21 cellular contexts compared by ENCODE assay signal in the genomic region with DNA sequence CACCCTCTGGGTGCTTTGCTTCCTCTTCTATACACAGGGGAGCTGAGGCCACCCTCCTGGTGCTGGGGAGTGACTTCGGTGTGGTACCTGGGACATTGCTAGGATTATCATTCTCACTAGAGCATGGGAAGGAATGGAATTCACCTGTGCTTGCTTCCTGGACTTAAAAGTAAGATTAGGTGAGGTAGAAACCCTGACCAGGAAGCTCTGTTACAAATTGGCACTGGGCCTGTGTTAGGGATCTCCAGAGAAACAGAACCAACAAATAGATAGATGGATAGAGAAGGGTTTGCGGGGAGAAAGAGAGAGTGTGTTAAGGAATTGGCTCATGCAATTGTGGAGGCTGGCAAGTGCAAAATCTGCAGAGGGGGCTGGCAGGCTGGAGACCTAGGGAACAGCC. TPM values are rescaled to one million over a fixed set of nuclear protein-coding genes. Genes with fewer than 3 reads are reported as not detected.
A peak's percentile ranks its signal among the peaks of the same experiment; 100 is the strongest.
DNase-seq lines count a peak whose midpoint lies in the region; ATAC-seq, FAIRE-seq and TF ChIP-seq lines count a peak whose summit lies in the region.
"Had no signal": no experiment of that assay in that cellular context is flagged by ENCODE, and none has a peak within 500 bp of the region (broad histone marks: within the 10 kb centered on the region; RNA-seq: fewer than 3 reads in every experiment).

No MANE protein-coding gene starts in this region.

- no peak overlapping the region for H3K4me2 ChIP-seq in H1 (ENCODE audit: insufficient read depth in 1 of 2, low read depth in 2 of 2, low read length in 2 of 2)
- H3K4me2 ChIP-seq: BLaER1 had no signal

- H3K9me3 Mint-ChIP-seq in nephron progenitor cell = peaks cover 10% of the 10 kb centered on the region
- no peaks in the 10 kb centered on the region for H3K9me3 Mint-ChIP-seq in stimulated activated effector memory CD8-positive, alpha-beta T cell treated with anti-CD3 and anti-CD28 coated beads, Interleukin-12 subunit alpha, Interleukin-12 subunit beta, amount 100 ng/mL, for 72 hours

- no peak for TF ChIP-seq EP300 in H1 (IDR thresholded peaks at IDR 0.05; ENCODE audit: borderline replicate concordance in 1 of 2, low read depth in 2 of 2, low read length in 2 of 2)

- H2BK15ac ChIP-seq in H1 (ENCODE audit: low read length) = no peak overlapping the region

- no peaks in the 10 kb centered on the region for H3K79me1 ChIP-seq in H1 (ENCODE audit: low read depth, low read length)

- no peaks in the 10 kb centered on the region for H3K36me3 Mint-ChIP-seq in nephron progenitor cell (ENCODE audit: low read depth)
- H3K36me3 Mint-ChIP-seq in stimulated activated effector memory CD8-positive, alpha-beta T cell treated with anti-CD3 and anti-CD28 coated beads, Interleukin-12 subunit alpha, Interleukin-12 subunit beta, amount 100 ng/mL, for 72 hours = no peaks in the 10 kb centered on the region
- H3K36me3 Mint-ChIP-seq: CD14-positive monocyte; CD4-positive, alpha-beta memory T cell had no signal

- no peaks in the 10 kb centered on the region for H3K79me2 ChIP-seq in H1 (ENCODE audit: control insufficient read depth in 1 of 2, insufficient read depth in 2 of 2, low read length in 2 of 2)

- no peak for TF ChIP-seq POLR2A in H1 (IDR thresholded peaks at IDR 0.05; ENCODE audit: control extremely low read depth in 1 of 2, low read depth in 2 of 2, low read length in 2 of 2)

- peaks cover 10% of the 10 kb centered on the region for H3K4me1 Mint-ChIP-seq in nephron progenitor cell
- H3K4me1 Mint-ChIP-seq in stimulated activated effector memory CD8-positive, alpha-beta T cell treated with anti-CD3 and anti-CD28 coated beads, Interleukin-12 subunit alpha, Interleukin-12 subunit beta, amount 100 ng/mL, for 72 hours = no peaks in the 10 kb centered on the region
- H3K4me1 Mint-ChIP-seq: CD14-positive monocyte; CD4-positive, alpha-beta memory T cell had no signal

- no peak for TF ChIP-seq CTCF in H1 (IDR thresholded peaks at IDR 0.05; ENCODE audit: control extremely low read depth in 1 of 3, insufficient read depth in 1 of 3, low read depth in 1 of 3, low read length in 3 of 3)
- no peak for TF ChIP-seq CTCF in nephron progenitor cell (IDR thresholded peaks at IDR 0.05)
- TF ChIP-seq CTCF in tibial artery (IDR thresholded peaks at IDR 0.05) = no peak

- ATAC-seq in stimulated activated effector memory CD8-positive, alpha-beta T cell treated with anti-CD3 and anti-CD28 coated beads, Interleukin-12 subunit alpha, Interleukin-12 subunit beta, amount 100 ng/mL, for 72 hours = peak; percentile 21
- ATAC-seq: K562 had no signal

- no peak overlapping the region for H3K27ac ChIP-seq in H1 (ENCODE audit: low read depth, low read length)
- H3K27ac ChIP-seq in tibial artery = no peak overlapping the region
- H3K27ac ChIP-seq: BLaER1 had no signal

- H3K4me1 ChIP-seq in H1 (replicated peaks in 1 of 4; ENCODE audit: control insufficient read depth in 3 of 4, insufficient read depth in 4 of 4, low read length in 3 of 4) (0 out of 7 replicates have a peak, but pooled peaks cover 0 to 2% (median 0%) of the 10 kb centered on the region in 4 experiments), tibial artery (no peaks in the 10 kb centered on the region)
- H3K4me1 ChIP-seq: BLaER1 had no signal

- no peak overlapping the region for H3K14ac ChIP-seq in H1 (ENCODE audit: insufficient read length)

- POLR2A ChIA-PET in H1 (lab: Charles Lee; ENCODE audit: partially characterized antibody) = no interaction called here

- H4K91ac ChIP-seq in H1 (replicated peaks; ENCODE audit: insufficient read length, low read length) = no peak overlapping the region

- H3K18ac ChIP-seq in H1 (ENCODE audit: extremely low read depth, low read length) = no peak overlapping the region

- no peaks in the 10 kb centered on the region for H3K23me2 ChIP-seq in H1 (ENCODE audit: low read depth, low read length)

- H2BK20ac ChIP-seq in H1 (ENCODE audit: low read length) = no peak overlapping the region

- peak overlapping the region; percentile 10 for H3K27ac Mint-ChIP-seq in nephron progenitor cell
- no peak overlapping the region for H3K27ac Mint-ChIP-seq in stimulated activated effector memory CD8-positive, alpha-beta T cell treated with anti-CD3 and anti-CD28 coated beads, Interleukin-12 subunit alpha, Interleukin-12 subunit beta, amount 100 ng/mL, for 72 hours
- H3K27ac Mint-ChIP-seq: CD14-positive monocyte had no signal

- intact Hi-C loops in tibial artery (cut with DNase I; ENCODE audit: low total_unique reads) = no loop called here

- no peaks in the 10 kb centered on the region for H3K36me3 ChIP-seq in H1 (ENCODE audit: control insufficient read depth in 2 of 4, insufficient read depth in 4 of 4, low read length in 3 of 4)
- no peaks in the 10 kb centered on the region for H3K36me3 ChIP-seq in tibial artery
- H3K36me3 ChIP-seq: BLaER1 had no signal

- H4K5ac ChIP-seq in H1 (ENCODE audit: insufficient read length, low read depth, low read length) = no peak overlapping the region

- H3K4me3 Mint-ChIP-seq in nephron progenitor cell = no peak overlapping the region
- H3K4me3 Mint-ChIP-seq in stimulated activated effector memory CD8-positive, alpha-beta T cell treated with anti-CD3 and anti-CD28 coated beads, Interleukin-12 subunit alpha, Interleukin-12 subunit beta, amount 100 ng/mL, for 72 hours = no peak overlapping the region
- H3K4me3 Mint-ChIP-seq: CD14-positive monocyte; CD4-positive, alpha-beta memory T cell had no signal

- H3K9me3 ChIP-seq in H1 (ENCODE audit: insufficient read depth in 2 of 2, low read depth in 1 of 2, low read length in 1 of 2) (no peaks in the 10 kb centered on the region), tibial artery (no peaks in the 10 kb centered on the region)
- H3K9me3 ChIP-seq: BLaER1 had no signal

- no peak overlapping the region for H2BK120ac ChIP-seq in H1 (replicated peaks; ENCODE audit: low read depth, low read length)

- no peak for TF ChIP-seq RAD21 in H1 (IDR thresholded peaks at IDR 0.05 in 1 of 2, conservative IDR thresholded peaks at IDR 0.05 in 1 of 2; ENCODE audit: low read depth in 2 of 2, low read length in 2 of 2)

- peak overlapping the region; percentile 3; the same call in 1 of the 2 replicates for H4K8ac ChIP-seq in H1 (ENCODE audit: extremely low read depth, insufficient read depth, low read length)

- no peak overlapping the region for H3K23ac ChIP-seq in H1 (ENCODE audit: insufficient read length)

- FAIRE-seq in H1 (lab: Jason Lieb, UNC) = no peak
- FAIRE-seq: GM12892, HTR-8/SVneo, K562 had no signal

- no peak overlapping the region for H2AFZ ChIP-seq in H1 (ENCODE audit: low read length)

- H2BK12ac ChIP-seq in H1 (ENCODE audit: low read depth, low read length) = no peak overlapping the region

- no peak overlapping the region for H2AK5ac ChIP-seq in H1 (ENCODE audit: low read depth, low read length)

- H3K27me3 Mint-ChIP-seq in nephron progenitor cell (ENCODE audit: low read depth, poor library complexity) = peaks cover 10% of the 10 kb centered on the region

- no peaks in the 10 kb centered on the region for H4K20me1 ChIP-seq in H1 (replicated peaks in 1 of 2; ENCODE audit: control insufficient read depth in 1 of 2, insufficient read depth in 2 of 2, low read length in 2 of 2)
- H4K20me1 ChIP-seq: BLaER1 had no signal

- CTCF ChIA-PET in H1 (lab: Charles Lee; ENCODE audit: partially characterized antibody) = interaction anchor here (0.8 to 1.6 kb wide), 2 partner anchors 146 to 261 kb away, joined by 4 read pairs; no protein-coding TSS in a partner anchor

- WGBS in H1 (ENCODE audit: extremely low coverage in 1 of 2, insufficient coverage in 1 of 2, insufficient read length in 1 of 2, insufficient replicate concordance in 2 of 2, low coverage in 1 of 2, low lambda C conversion rate in 2 of 2, missing lambda C conversion rate in 1 of 2), 2 experiments = 93% methylated on average over 2 of the region's 2 CpGs; no CpG with 5 or more reads in 1 of the 2 experiments

- no peak overlapping the region for H3K4me3 ChIP-seq in H1 (ENCODE audit: extremely low read depth in 1 of 4, insufficient read depth in 2 of 4, low read depth in 3 of 4, low read length in 4 of 4)
- no peak overlapping the region for H3K4me3 ChIP-seq in tibial artery
- H3K4me3 ChIP-seq: BLaER1, K562 had no signal

- no peak overlapping the region for H3K4ac ChIP-seq in H1 (replicated peaks; ENCODE audit: insufficient read length, low read depth, low read length)

- DNase-seq in DMS53 (lab: John Stamatoyannopoulos, UW) (peak; percentile 11), DMS53 treated with DMSO at 0.1 percent for 48 hours (lab: John Stamatoyannopoulos, UW; ENCODE audit: unreplicated experiment) (no peak), H1 (ENCODE audit: low read depth in 1 of 2, low spot score in 2 of 2) (no peak), nephron progenitor cell (no peak), NCI-H748 (lab: John Stamatoyannopoulos, UW; ENCODE audit: unreplicated experiment) (no peak), anterior cingulate cortex (lab: John Stamatoyannopoulos, UW) (no peak), tibial artery (no peak)
- DNase-seq in stimulated activated effector memory CD8-positive, alpha-beta T cell treated with anti-CD3 and anti-CD28 coated beads, Interleukin-12 subunit alpha, Interleukin-12 subunit beta, amount 100 ng/mL, for 72 hours (ENCODE audit: low spot score in 2 of 2) = no peak
- DNase-seq: 8988T; CD4-positive, alpha-beta memory T cell; DMS79; GDM1; HCEC 1CT; IMR-90 had no signal

- H2BK5ac ChIP-seq in H1 (ENCODE audit: low read depth, low read length) = no peak overlapping the region

- no peak overlapping the region for H3K9ac ChIP-seq in H1 (replicated peaks in 1 of 4; ENCODE audit: extremely low read depth in 1 of 4, low read depth in 3 of 4, low read length in 3 of 4)
- H3K9ac ChIP-seq: BLaER1 had no signal

- H3K56ac ChIP-seq in H1 (replicated peaks; ENCODE audit: insufficient read length, low read depth, low read length) = no peak overlapping the region

- H3K27me3 ChIP-seq in H1 (replicated peaks in 1 of 4; ENCODE audit: control insufficient read depth in 3 of 4, extremely low read depth in 1 of 4, insufficient read depth in 3 of 4, low read length in 3 of 4) (no peaks in the 10 kb centered on the region), tibial artery (peaks cover 0 to 2% of the 10 kb centered on the region in 2 donors)
- H3K27me3 ChIP-seq: BLaER1 had no signal

TF ChIP-seq in H1, 55 proteins besides CTCF, POLR2A, EP300 and RAD21 (continues in another document):
- TF ChIP-seq BRCA1 (IDR thresholded peaks at IDR 0.05; ENCODE audit: low read depth, low read length) = no peak
- TF ChIP-seq FOSL1 (IDR thresholded peaks at IDR 0.05; ENCODE audit: insufficient read depth, low read depth, low read length) = no peak
- no peak for TF ChIP-seq POU5F1 (IDR thresholded peaks at IDR 0.05; ENCODE audit: low read depth, low read length)

RNA-seq across cellular contexts. Expression of gene SIAH3, which starts 13.9 kb away (rescaled TPM):
- 0.08 and 0.15 TPM in 2 replicates for total RNA-seq in H1 (2021; fragmentation: NEBNext Ultra II Directional; extraction: Animal tissue kit (Norgen Biotek cat#: 25700))
- polyA plus RNA-seq in H1 (2011; rRNA removed) = 0.11 and 0.17 TPM in 2 replicates
- polyA plus RNA-seq in H1 (2011; cell fraction: cytosol; rRNA removed) = 0.09 TPM
- 0.10 TPM for polyA plus RNA-seq in H1 (2011; cell fraction: nucleus; rRNA removed)
- 0.07 to 0.17 TPM (median 0.09 TPM) in 4 replicates for polyA plus RNA-seq in H1 (2012, experiment 1 of 2)
- 0.04 TPM for polyA plus RNA-seq in H1 (2012, experiment 2 of 2)
- polyA plus RNA-seq in H1 (2013, experiment 1 of 2) = 0.12 TPM
- polyA plus RNA-seq in H1 (2013, experiment 2 of 2) = 0.11 TPM
- 0.22 TPM in 2 replicates for polyA minus RNA-seq in H1 (2011; rRNA and poly(A)+ RNA removed)
- polyA minus RNA-seq in H1 (2011; cell fraction: cytosol; rRNA and poly(A)+ RNA removed) = 0.22 TPM
- polyA minus RNA-seq in H1 (2011; cell fraction: nucleus; rRNA and poly(A)+ RNA removed) = 0.20 TPM
- total RNA-seq: H4, IMR-90, K562 had no signal
- polyA plus RNA-seq: AG04450, CD14-positive monocyte, K562 had no signal
